15 cellular contexts compared by ENCODE assay signal in genomic region chr1:25744636-25745425, GRCh38. TPM values are rescaled to one million over a fixed set of nuclear protein-coding genes. Genes with fewer than 3 reads are reported as not detected.
DNase-seq lines count a peak whose midpoint lies in the region; ATAC-seq lines count a peak whose summit lies in the region.
"Had no signal": no experiment of that assay in that cellular context is flagged by ENCODE, and none has a peak within 500 bp of the region (broad histone marks: within the 10 kb centered on the region; RNA-seq: fewer than 3 reads in every experiment).

No MANE protein-coding gene starts in this region.

- no peak overlapping the region for H3K4me2 ChIP-seq in GM23248 (ENCODE audit: unreplicated experiment)

- no peaks in the 10 kb centered on the region for H3F3A ChIP-seq in GM23248 (ENCODE audit: insufficient read depth)

- ATAC-seq in T-helper 17 cell (no peak), right cardiac atrium (no peak)
- ATAC-seq: activated CD8-positive, alpha-beta T cell treated with anti-CD3 and anti-CD28 coated beads, Interleukin-2, amount 10 ng/mL, durations not matched to agents 7 days and 5 days; stimulated activated memory B cell treated with anti-CD40 and anti-IgM and Interleukin-4, amounts not matched to agents 10 μg/mL and 1 μg/mL and 100 μg/mL, for 72 hours had no signal

- H3K27ac ChIP-seq in GM23248 (no peak overlapping the region), right cardiac atrium (ENCODE audit: low read length) (peak overlapping the region; percentile 99), skeletal muscle tissue (ENCODE audit: low read depth, low read length) (peak overlapping the region; percentile 98)

- H3K9ac ChIP-seq in GM23248, result no peak overlapping the region
- peak overlapping the region in 2 of 3 donors; percentile 60 to 85 for H3K9ac ChIP-seq in skeletal muscle tissue (ENCODE audit: low read depth in 1 of 3, low read length in 3 of 3)

- DNase-seq in GM23248 (no peak), T-helper 17 cell (no peak), right cardiac atrium (peak in 1 of 3 donors; percentile 17), NCI-H128 (lab: John Stamatoyannopoulos, UW; ENCODE audit: unreplicated experiment) (no peak), SHP77 treated with DMSO at 0.1 percent for 48 hours (lab: John Stamatoyannopoulos, UW) (no peak), activated gamma-delta T cell treated with Interleukin-2 at 50 U/mL for 16 hours (no peak), anterior cingulate cortex (lab: John Stamatoyannopoulos, UW) (no peak)
- DNase-seq: activated CD8-positive, alpha-beta T cell treated with anti-CD3 and anti-CD28 coated beads, Interleukin-2, amount 10 ng/mL, durations not matched to agents 7 days and 5 days; activated naive CD8-positive, alpha-beta T cell treated with anti-CD3 and anti-CD28 coated beads, Interleukin-2, amount 10 ng/mL, durations not matched to agents 7 days and 5 days; CD8-positive, alpha-beta memory T cell; OCI-M1; stimulated activated CD4-positive, alpha-beta T cell treated with anti-CD3 and anti-CD28 coated beads, Interleukin-2, amount 100 ng/mL, for 24 hours; T-helper 2 cell had no signal

- H3K27me3 Mint-ChIP-seq in T-helper 17 cell, result no peaks in the 10 kb centered on the region
- H3K27me3 Mint-ChIP-seq: CD8-positive, alpha-beta memory T cell had no signal

- H3K4me3 ChIP-seq in GM23248 (no peak overlapping the region), right cardiac atrium (ENCODE audit: low read length) (no peak overlapping the region), skeletal muscle tissue (ENCODE audit: low read length in 3 of 3) (no peak overlapping the region)

- peaks cover 25% of the 10 kb centered on the region for H3K4me1 Mint-ChIP-seq in T-helper 17 cell
- H3K4me1 Mint-ChIP-seq: activated naive CD8-positive, alpha-beta T cell treated with anti-CD3 and anti-CD28 coated beads, Interleukin-2, amount 10 ng/mL, durations not matched to agents 7 days and 5 days; stimulated activated memory B cell treated with anti-CD40 and anti-IgM and Interleukin-4, amounts not matched to agents 10 μg/mL and 1 μg/mL and 100 μg/mL, for 72 hours had no signal

- no peaks in the 10 kb centered on the region for H3K79me2 ChIP-seq in GM23248 (ENCODE audit: insufficient read depth)

- peak overlapping the region; percentile 27 for H3K27ac Mint-ChIP-seq in T-helper 17 cell
- H3K27ac Mint-ChIP-seq: activated CD8-positive, alpha-beta T cell treated with anti-CD3 and anti-CD28 coated beads, Interleukin-2, amount 10 ng/mL, durations not matched to agents 7 days and 5 days; activated naive CD8-positive, alpha-beta T cell treated with anti-CD3 and anti-CD28 coated beads, Interleukin-2, amount 10 ng/mL, durations not matched to agents 7 days and 5 days; CD8-positive, alpha-beta memory T cell; stimulated activated memory B cell treated with anti-CD40 and anti-IgM and Interleukin-4, amounts not matched to agents 10 μg/mL and 1 μg/mL and 100 μg/mL, for 72 hours had no signal

- no peaks in the 10 kb centered on the region for H4K20me1 ChIP-seq in GM23248 (ENCODE audit: insufficient read depth)

- in situ Hi-C loops in GM23248 (cut with MboI), result no loop called here

- WGBS in GM23248 (ENCODE audit: low coverage in 1 of 2, low lambda C conversion rate in 2 of 2, missing lambda C conversion rate in 2 of 2), 2 experiments, result 84 to 87% methylated on average over 8 of the region's 8 CpGs
- 85% methylated on average over 8 of the region's 8 CpGs for WGBS in right cardiac atrium

- peak overlapping the region; percentile 54 for H2AFZ ChIP-seq in GM23248

- no peaks in the 10 kb centered on the region; the same call in 1 of the 2 replicates for H3K27me3 ChIP-seq in GM23248 (replicated peaks; ENCODE audit: insufficient read depth)
- no peaks in the 10 kb centered on the region for H3K27me3 ChIP-seq in right cardiac atrium (ENCODE audit: control insufficient read depth, insufficient read depth)
- H3K27me3 ChIP-seq in skeletal muscle tissue (ENCODE audit: control insufficient read depth in 3 of 3, insufficient read depth in 3 of 3, low read length in 3 of 3), result no peaks in the 10 kb centered on the region

- intact Hi-C loops in right cardiac atrium (cut with DNase I), result loop anchor here in 2 of 4 donors (5.0 kb wide), 2 partner anchors 48 to 128 kb away; partner anchors contain the start of gene MAN1C1 (in 2 of the 2)

- H3K4me3 Mint-ChIP-seq in T-helper 17 cell, result no peak overlapping the region
- H3K4me3 Mint-ChIP-seq: activated CD8-positive, alpha-beta T cell treated with anti-CD3 and anti-CD28 coated beads, Interleukin-2, amount 10 ng/mL, durations not matched to agents 7 days and 5 days; activated naive CD8-positive, alpha-beta T cell treated with anti-CD3 and anti-CD28 coated beads, Interleukin-2, amount 10 ng/mL, durations not matched to agents 7 days and 5 days; CD8-positive, alpha-beta memory T cell; stimulated activated memory B cell treated with anti-CD40 and anti-IgM and Interleukin-4, amounts not matched to agents 10 μg/mL and 1 μg/mL and 100 μg/mL, for 72 hours had no signal

- peaks cover 8% of the 10 kb centered on the region for H3K4me1 ChIP-seq in GM23248 (ENCODE audit: insufficient read depth)
- H3K4me1 ChIP-seq in right cardiac atrium (ENCODE audit: control insufficient read depth, insufficient read depth, low read length), result peaks cover 14% of the 10 kb centered on the region
- peaks cover 33 to 39% (median 34%) of the 10 kb centered on the region in 3 donors for H3K4me1 ChIP-seq in skeletal muscle tissue (ENCODE audit: control insufficient read depth in 3 of 3, insufficient read depth in 3 of 3, low read length in 3 of 3)

- H3K36me3 Mint-ChIP-seq in T-helper 17 cell (ENCODE audit: low read depth), result peaks cover 2% of the 10 kb centered on the region
- H3K36me3 Mint-ChIP-seq: stimulated activated memory B cell treated with anti-CD40 and anti-IgM and Interleukin-4, amounts not matched to agents 10 μg/mL and 1 μg/mL and 100 μg/mL, for 72 hours had no signal

- H3K36me3 ChIP-seq in GM23248 (ENCODE audit: low read depth), result no peaks in the 10 kb centered on the region
- peaks cover 0 to 4% (median 0%) of the 10 kb centered on the region in 3 donors for H3K36me3 ChIP-seq in skeletal muscle tissue (ENCODE audit: control insufficient read depth in 3 of 3, insufficient read depth in 3 of 3, low read length in 3 of 3)

- H3K9me3 ChIP-seq in GM23248 (ENCODE audit: low read depth), result no peaks in the 10 kb centered on the region
- H3K9me3 ChIP-seq in T-helper 17 cell (ENCODE audit: control insufficient read depth, low read length, poor library complexity, severe bottlenecking), result no peaks in the 10 kb centered on the region
- H3K9me3 ChIP-seq in right cardiac atrium (ENCODE audit: control insufficient read depth, low read length), result no peaks in the 10 kb centered on the region
- H3K9me3 ChIP-seq in skeletal muscle tissue (ENCODE audit: control insufficient read depth in 3 of 3, low read length in 3 of 3), result no peaks in the 10 kb centered on the region

- H3K9me2 ChIP-seq in GM23248 (ENCODE audit: insufficient read depth), result no peaks in the 10 kb centered on the region

RNA-seq across cellular contexts. Expression of gene SELENON, which starts 55.2 kb away (rescaled TPM):
- total RNA-seq in GM23248 (2014; rRNA removed; shearing (Covaris generic)), result 45.3 and 49.7 TPM in 2 replicates
- polyA plus RNA-seq in GM23248 (2016; fragmentation: Nextera tagmentation; extraction: Ambion mirVana), result 8.3 and 9.0 TPM in 2 replicates
- 10 to 100 TPM; 24.5 to 25.2 TPM for total RNA-seq in T-helper 17 cell
- total RNA-seq in right cardiac atrium, result 10 to 100 TPM; 34.7 to 48.2 (median 40.5) TPM
- 26.4 TPM for polyA plus RNA-seq in right cardiac atrium
- 9.9 TPM for total RNA-seq in skeletal muscle tissue
